Comparison of ENCODE assay signal across 1 cellular context in genomic region chr16:89983550-89983949, GRCh38.
TF ChIP-seq lines count a peak whose summit lies in the region.

No MANE protein-coding gene starts in this region.

TF ChIP-seq in IMR-90, 13 proteins besides CTCF, POLR2A, EP300 and RAD21 (continued from another document):
- no peak for TF ChIP-seq ELK1 (IDR thresholded peaks at IDR 0.05; ENCODE audit: borderline replicate concordance, low read depth, low read length)
- no peak for TF ChIP-seq BHLHE40 (IDR thresholded peaks at IDR 0.05; ENCODE audit: low read depth, low read length)
- TF ChIP-seq RCOR1 (IDR thresholded peaks at IDR 0.05; ENCODE audit: insufficient replicate concordance, low read length), result no peak
- TF ChIP-seq FOS (IDR thresholded peaks at IDR 0.05; ENCODE audit: low read depth, low read length), result no peak
- no peak for TF ChIP-seq MAZ (IDR thresholded peaks at IDR 0.05; ENCODE audit: borderline replicate concordance, low read depth, low read length)
- TF ChIP-seq NFE2L2 (IDR thresholded peaks at IDR 0.05; ENCODE audit: low read depth, low read length), result no peak
- no peak for TF ChIP-seq CHD1 (IDR thresholded peaks at IDR 0.05; ENCODE audit: low read depth, low read length)
- no peak for TF ChIP-seq USF2 (IDR thresholded peaks at IDR 0.05; ENCODE audit: low read depth, low read length)
- TF ChIP-seq CEBPB (IDR thresholded peaks at IDR 0.05; ENCODE audit: low read depth, low read length), result no peak
